Comparison of ENCODE assay signal across 8 cellular contexts in genomic region chrX:119871245-119871598, GRCh38. TPM values are rescaled to one million over a fixed set of nuclear protein-coding genes. Genes with fewer than 3 reads are reported as not detected.
DNase-seq lines count a peak whose midpoint lies in the region; ATAC-seq, FAIRE-seq and TF ChIP-seq lines count a peak whose summit lies in the region.

No MANE protein-coding gene starts in this region.

- peak overlapping the region; percentile 96 to 99 for H3K27ac ChIP-seq in A549
- peak overlapping the region; percentile 89 to 97 (median 94) for H3K27ac ChIP-seq in heart right ventricle
- peak overlapping the region; percentile 93 to 98 (median 94) for H3K27ac ChIP-seq in gastrocnemius medialis

- no peak for TF ChIP-seq RAD21 in A549 (conservative IDR thresholded peaks at IDR 0.05 in 1 of 2, IDR thresholded peaks at IDR 0.05 in 1 of 2)

- H3K27me3 ChIP-seq in heart right ventricle: no peaks in the 10 kb centered on the region
- no peaks in the 10 kb centered on the region for H3K27me3 ChIP-seq in gastrocnemius medialis

- no peak for TF ChIP-seq CTCF in A549 (IDR thresholded peaks at IDR 0.05)
- no peak for TF ChIP-seq CTCF in heart right ventricle (IDR thresholded peaks at IDR 0.05)
- TF ChIP-seq CTCF in gastrocnemius medialis (IDR thresholded peaks at IDR 0.05 in 4 of 5, conservative IDR thresholded peaks at IDR 0.05 in 1 of 5): no peak

- CTCF ChIA-PET in A549 (lab: Yijun Ruan, JAX): interaction anchor here (1.3 to 1.7 kb wide), 2 partner anchors 15 to 18 kb away, joined by 3 to 4 read pairs; partner anchors contain the start of gene UPF3B

- H3K36me3 ChIP-seq in heart right ventricle (peaks cover 0 to 21% (median 0%) of the 10 kb centered on the region in 9 donors), gastrocnemius medialis (peaks cover 0 to 3% of the 10 kb centered on the region in 2 donors)

- DNase-seq in A549 (ENCODE audit: low read depth in 1 of 2, low spot score in 1 of 2) (no peak), heart right ventricle (no peak), gastrocnemius medialis (peak in 1 of 2 donors; percentile 13), inferior parietal cortex (ENCODE audit: extremely low spot score) (no peak), DMS 273 treated with DMSO at 0.1 percent for 48 hours (lab: John Stamatoyannopoulos, UW) (no peak)
- DNase-seq in activated CD4-positive, CD25-positive, alpha-beta regulatory T cell treated with anti-CD3 and anti-CD28 coated beads, Interleukin-2, amount 50 U/mL, for 72 hours: peak; percentile 32

- H3K9me3 ChIP-seq in A549 (no peaks in the 10 kb centered on the region), heart right ventricle (no peaks in the 10 kb centered on the region), gastrocnemius medialis (no peaks in the 10 kb centered on the region)

- H3K4me2 ChIP-seq in A549: peak overlapping the region; percentile 98

- intact Hi-C loops in heart right ventricle (cut with DNase I): loop anchor here in 7 of 10 donors (1.0 to 10.0 kb wide), 6 partner anchors 18 to 86 kb away; partner anchors contain the start of genes RPL39 (in 5 of the 7) and UPF3B (in 1 of the 7)
- intact Hi-C loops in gastrocnemius medialis (cut with DNase I; ENCODE audit: low total_unique reads): loop anchor here (1.0 to 10.0 kb wide), 6 partner anchors 19 to 404 kb away; partner anchors contain the start of genes NKAP, RPL39, SLC25A5 and UBE2A

- H3K4me1 ChIP-seq in A549 (peaks cover 17% of the 10 kb centered on the region; the same call in 1 of the 3 replicates), heart right ventricle (peaks cover 0 to 29% (median 8%) of the 10 kb centered on the region in 9 donors), gastrocnemius medialis (peaks cover 6 to 32% of the 10 kb centered on the region in 2 donors)

- no peak for TF ChIP-seq POLR2A in A549 (IDR thresholded peaks at IDR 0.05; ENCODE audit: low read length)
- TF ChIP-seq POLR2A in gastrocnemius medialis (IDR thresholded peaks at IDR 0.05): no peak

- FAIRE-seq in A549 (lab: Jason Lieb, UNC): no peak

- in situ Hi-C loops in gastrocnemius medialis (cut with MboI; ENCODE audit: low sequenced_read_pairs in 4 of 4): no loop called here

- ATAC-seq in A549 (peak; percentile 51 to 62), GM19025 (IDR thresholded peaks at IDR 0.05; ENCODE audit: low read depth, unreplicated experiment) (peak; percentile 40), HG03159 (IDR thresholded peaks at IDR 0.05; ENCODE audit: unreplicated experiment) (peak; percentile 37), heart right ventricle (peak; percentile 22 to 63 (median 47)), gastrocnemius medialis (peak; percentile 51 to 80)

- WGBS in A549 (ENCODE audit: missing lambda C conversion rate): 1% methylated on average over 25 of the region's 26 CpGs
- 0% methylated on average over 26 of the region's 26 CpGs for WGBS in heart right ventricle, 2 donors

- TF ChIP-seq EP300 in A549 (IDR thresholded peaks at IDR 0.05): no peak

- POLR2A ChIA-PET in A549 (lab: Yijun Ruan, JAX): interaction anchor here (0.6 to 2.7 kb wide), 7 partner anchors 10 to 297 kb away, joined by 3 to 26 read pairs (median 3); partner anchors contain the start of genes RPL39 and UPF3B

- H3K4me3 ChIP-seq in A549 (peak overlapping the region; percentile 76), heart right ventricle (peak overlapping the region; percentile 50 to 81 (median 68)), gastrocnemius medialis (peak overlapping the region; percentile 69 to 83 (median 76))

TF ChIP-seq in A549, 52 proteins besides CTCF, POLR2A, EP300 and RAD21:
- TF ChIP-seq, protein P1, sequence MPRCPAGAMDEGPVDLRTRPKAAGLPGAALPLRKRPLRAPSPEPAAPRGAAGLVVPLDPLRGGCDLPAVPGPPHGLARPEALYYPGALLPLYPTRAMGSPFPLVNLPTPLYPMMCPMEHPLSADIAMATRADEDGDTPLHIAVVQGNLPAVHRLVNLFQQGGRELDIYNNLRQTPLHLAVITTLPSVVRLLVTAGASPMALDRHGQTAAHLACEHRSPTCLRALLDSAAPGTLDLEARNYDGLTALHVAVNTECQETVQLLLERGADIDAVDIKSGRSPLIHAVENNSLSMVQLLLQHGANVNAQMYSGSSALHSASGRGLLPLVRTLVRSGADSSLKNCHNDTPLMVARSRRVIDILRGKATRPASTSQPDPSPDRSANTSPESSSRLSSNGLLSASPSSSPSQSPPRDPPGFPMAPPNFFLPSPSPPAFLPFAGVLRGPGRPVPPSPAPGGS (IDR thresholded peaks at IDR 0.05): no peak
- TF ChIP-seq ZC3H11A (IDR thresholded peaks at IDR 0.05): no peak
- TF ChIP-seq HDAC2 (IDR thresholded peaks at IDR 0.05): no peak
TF ChIP-seq in A549: peak in this region for 0.

RNA-seq across cellular contexts. Expression of gene RNF113A, which starts 0.3 kb away (rescaled TPM):
- polyA plus RNA-seq in A549 (2011; rRNA removed) (16.5 and 18.5 TPM in 2 replicates), A549 (2017; fragmentation: RNase III; extraction: RNeasy Plus Mini Kit Qiagen cat#74134 plus additional on column Dnase treatment) (17.8 to 18.6 TPM (median 18.4 TPM) in 3 replicates), heart right ventricle (10 to 100 TPM; 12.6 to 13.8 TPM)
- polyA plus RNA-seq in A549 (2012; cell fraction: cytosol; rRNA removed): 17.2 and 20.6 TPM in 2 replicates
- polyA plus RNA-seq in A549 (2012; cell fraction: nucleus; rRNA removed): 12.7 and 15.8 TPM in 2 replicates
- polyA minus RNA-seq in A549 (2011; rRNA and poly(A)+ RNA removed): 8.6 and 9.0 TPM in 2 replicates
- total RNA-seq in heart right ventricle (10 to 100 TPM in 3 of 10 donors, 1 to 10 TPM in 7; 5.6 to 10.9 (median 9.6) TPM), gastrocnemius medialis (10 to 100 TPM in 2 of 4 donors, 1 to 10 TPM in 2; 8.9 to 15.7 (median 12.1) TPM)

RNA-seq across cellular contexts. Expression of gene NDUFA1, which starts 0.4 kb away (rescaled TPM):
- polyA plus RNA-seq in A549 (2011; rRNA removed): 249 and 435 TPM in 2 replicates
- polyA plus RNA-seq in A549 (2012; cell fraction: cytosol; rRNA removed): 160 and 229 TPM in 2 replicates
- 28.0 and 57.8 TPM in 2 replicates for polyA plus RNA-seq in A549 (2012; cell fraction: nucleus; rRNA removed)
- 432 to 469 TPM (median 449 TPM) in 3 replicates for polyA plus RNA-seq in A549 (2017; fragmentation: RNase III; extraction: RNeasy Plus Mini Kit Qiagen cat#74134 plus additional on column Dnase treatment)
- polyA minus RNA-seq in A549 (2011; rRNA and poly(A)+ RNA removed): 45.5 and 52.3 TPM in 2 replicates
- 100 to 1,000 TPM; 395 to 638 (median 548) TPM for total RNA-seq in heart right ventricle
- 1,000 to 10,000 TPM in 1 of 2 donors, 100 to 1,000 TPM in 1; 486 to 2,208 TPM for polyA plus RNA-seq in heart right ventricle
- 100 to 1,000 TPM; 101 to 119 (median 105) TPM for total RNA-seq in gastrocnemius medialis

RNA-seq across cellular contexts. Expression of gene UPF3B, which starts 18.5 kb away (rescaled TPM):
- polyA plus RNA-seq in A549 (2011; rRNA removed) (14.3 and 27.6 TPM in 2 replicates), A549 (2017; fragmentation: RNase III; extraction: RNeasy Plus Mini Kit Qiagen cat#74134 plus additional on column Dnase treatment) (23.9 to 26.4 TPM (median 26.1 TPM) in 3 replicates), heart right ventricle (10 to 100 TPM in 1 of 2 donors, 1 to 10 TPM in 1; 6.4 to 15.1 TPM)
- 4.9 and 7.4 TPM in 2 replicates for polyA plus RNA-seq in A549 (2012; cell fraction: cytosol; rRNA removed)
- 2.4 and 2.6 TPM in 2 replicates for polyA plus RNA-seq in A549 (2012; cell fraction: nucleus; rRNA removed)
- 2.1 TPM in 2 replicates for polyA minus RNA-seq in A549 (2011; rRNA and poly(A)+ RNA removed)
- total RNA-seq in heart right ventricle (1 to 10 TPM; 2.4 to 3.8 (median 2.9) TPM), gastrocnemius medialis (1 to 10 TPM; 4.7 to 6.3 (median 5.7) TPM)

RNA-seq across cellular contexts. Expression of gene AKAP14, which starts 24.5 kb away (rescaled TPM):
- polyA plus RNA-seq in A549 (2011; rRNA removed) (0.09 TPM in 1 of 2 replicates, not detected in the other), A549 (2017; fragmentation: RNase III; extraction: RNeasy Plus Mini Kit Qiagen cat#74134 plus additional on column Dnase treatment) (not detected in 3 replicates), heart right ventricle (not detected)
- not detected in 2 replicates for polyA plus RNA-seq in A549 (2012; cell fraction: cytosol; rRNA removed)
- not detected in 2 replicates for polyA plus RNA-seq in A549 (2012; cell fraction: nucleus; rRNA removed)
- not detected in 2 replicates for polyA minus RNA-seq in A549 (2011; rRNA and poly(A)+ RNA removed)
- total RNA-seq in heart right ventricle (not detected), gastrocnemius medialis (not detected)
